2 cellular contexts compared by ENCODE assay signal in the genomic region with DNA sequence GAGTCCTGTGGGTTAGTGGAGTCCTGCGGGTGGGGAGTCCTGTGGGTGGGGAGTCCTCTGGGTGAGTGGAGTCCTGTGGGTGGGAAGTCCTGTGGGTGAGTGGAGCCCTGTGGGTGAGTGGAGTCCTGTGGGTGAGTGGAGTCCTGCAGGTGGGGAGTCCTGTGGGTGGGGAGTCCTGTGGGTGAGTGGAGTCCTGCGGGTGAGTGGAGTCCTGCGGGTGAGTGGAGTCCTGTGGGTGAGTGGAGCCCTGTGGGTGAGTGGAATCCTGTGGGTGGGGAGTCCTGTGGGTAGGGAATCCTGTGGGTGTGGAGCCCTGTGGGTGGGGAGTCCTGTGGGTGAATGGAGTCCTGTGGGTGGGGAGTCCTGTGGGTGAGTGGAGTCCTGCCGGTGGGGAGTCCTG.
TF ChIP-seq lines count a peak whose summit lies in the region.

No MANE protein-coding gene starts in this region.

TF ChIP-seq in H1, 55 proteins besides CTCF, POLR2A, EP300 and RAD21:
- peak; percentile 39; the same call in 1 of the 2 replicates for TF ChIP-seq BACH1 (IDR thresholded peaks at IDR 0.05; ENCODE audit: low read length)
TF ChIP-seq in H1: peak in this region for 1; not testable (repeated sequence) for 54.

TF ChIP-seq in HepG2, 621 proteins besides CTCF, POLR2A, EP300 and RAD21:
- peak; percentile 83; the same call in 1 of the 2 replicates for TF ChIP-seq HNRNPL (IDR thresholded peaks at IDR 0.05; ENCODE audit: low read depth, low read length)
